In the genomic region with DNA sequence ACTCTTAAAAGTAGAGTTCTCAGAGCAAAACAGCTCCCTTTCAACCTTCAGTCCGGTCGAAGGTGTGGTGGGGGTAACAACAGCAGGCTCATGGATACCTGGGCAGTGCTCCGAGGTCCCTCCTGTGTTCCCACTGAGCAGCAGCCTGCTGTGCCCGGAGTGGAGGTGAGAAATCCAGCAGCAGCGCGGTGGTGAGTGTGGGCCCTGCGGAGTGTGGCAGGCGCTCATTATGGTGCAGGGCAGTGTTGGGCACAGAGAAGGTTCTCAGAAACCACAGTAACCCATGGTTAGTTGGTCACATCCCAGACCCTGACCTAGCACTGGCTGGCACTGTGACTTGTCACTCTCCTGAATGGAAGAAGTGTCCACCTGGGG, we compare ENCODE assay signal across 14 cellular contexts. TPM values are rescaled to one million over a fixed set of nuclear protein-coding genes. Genes with fewer than 3 reads are reported as not detected.
DNase-seq lines count a peak whose midpoint lies in the region; ATAC-seq and TF ChIP-seq lines count a peak whose summit lies in the region.
"Had no signal": no experiment of that assay in that cellular context is flagged by ENCODE, and none has a peak within 500 bp of the region (broad histone marks: within the 10 kb centered on the region; RNA-seq: fewer than 3 reads in every experiment).

No MANE protein-coding gene starts in this region.

- peaks cover 39% of the 10 kb centered on the region for H3K4me1 Mint-ChIP-seq in CD14-positive monocyte
- H3K4me1 Mint-ChIP-seq in activated T-helper 2 cell treated with anti-CD3 and anti-CD28 coated beads, Interferon-gamma antibody, Interleukin-2, Interleukin-4, amounts not matched to agents 10 μg/mL and 5 μg/mL and 100 μg/mL, durations not matched to agents 14 hours and 24 hours and 36 hours (ENCODE audit: low read depth): peaks cover 17% of the 10 kb centered on the region
- peaks cover 17 to 49% (median 41%) of the 10 kb centered on the region in 7 donors for H3K4me1 Mint-ChIP-seq in naive thymus-derived CD4-positive, alpha-beta T cell

- H3K27me3 ChIP-seq in naive thymus-derived CD4-positive, alpha-beta T cell (ENCODE audit: control insufficient read depth in 2 of 2, insufficient read depth in 2 of 2, low read length in 2 of 2): no peaks in the 10 kb centered on the region

- CTCF ChIA-PET in naive thymus-derived CD4-positive, alpha-beta T cell (lab: Charles Lee): no interaction called here

- H3K27me3 Mint-ChIP-seq in CD14-positive monocyte (ENCODE audit: low read depth in 3 of 3): peaks cover 0 to 3% (median 2%) of the 10 kb centered on the region in 3 donors
- no peaks in the 10 kb centered on the region for H3K27me3 Mint-ChIP-seq in activated T-helper 2 cell treated with anti-CD3 and anti-CD28 coated beads, Interferon-gamma antibody, Interleukin-2, Interleukin-4, amounts not matched to agents 10 μg/mL and 5 μg/mL and 100 μg/mL, durations not matched to agents 14 hours and 24 hours and 36 hours (ENCODE audit: low read depth)
- peaks cover 0 to 5% (median 0%) of the 10 kb centered on the region in 5 donors for H3K27me3 Mint-ChIP-seq in naive thymus-derived CD4-positive, alpha-beta T cell

- no peak overlapping the region for H3K27ac ChIP-seq in naive thymus-derived CD4-positive, alpha-beta T cell (ENCODE audit: low read depth, low read length)

- peak overlapping the region in 4 of 7 donors; percentile 19 to 75 (median 46) for H3K27ac Mint-ChIP-seq in CD14-positive monocyte
- H3K27ac Mint-ChIP-seq in activated T-helper 2 cell treated with anti-CD3 and anti-CD28 coated beads, Interferon-gamma antibody, Interleukin-2, Interleukin-4, amounts not matched to agents 10 μg/mL and 5 μg/mL and 100 μg/mL, durations not matched to agents 14 hours and 24 hours and 36 hours: peak overlapping the region; percentile 17
- H3K27ac Mint-ChIP-seq in naive thymus-derived CD4-positive, alpha-beta T cell: peak overlapping the region in 5 of 9 donors; percentile 5 to 66 (median 31)

- POLR2A ChIA-PET in naive thymus-derived CD4-positive, alpha-beta T cell (lab: Charles Lee): interaction anchor here (0.6 to 1.3 kb wide), 4 partner anchors 9 to 200 kb away, joined by 3 read pairs; no protein-coding TSS in a partner anchor

- peaks cover 20 to 37% of the 10 kb centered on the region in 2 donors for H3K36me3 Mint-ChIP-seq in CD14-positive monocyte
- H3K36me3 Mint-ChIP-seq in activated T-helper 2 cell treated with anti-CD3 and anti-CD28 coated beads, Interferon-gamma antibody, Interleukin-2, Interleukin-4, amounts not matched to agents 10 μg/mL and 5 μg/mL and 100 μg/mL, durations not matched to agents 14 hours and 24 hours and 36 hours (ENCODE audit: low read depth): peaks cover 75% of the 10 kb centered on the region
- peaks cover 0 to 23% (median 0%) of the 10 kb centered on the region in 5 donors for H3K36me3 Mint-ChIP-seq in naive thymus-derived CD4-positive, alpha-beta T cell

- H3K9me3 ChIP-seq in naive thymus-derived CD4-positive, alpha-beta T cell (ENCODE audit: control insufficient read depth in 2 of 3, low read length in 3 of 3): no peaks in the 10 kb centered on the region

- H3K4me3 Mint-ChIP-seq in CD14-positive monocyte: no peak overlapping the region
- no peak overlapping the region for H3K4me3 Mint-ChIP-seq in activated T-helper 2 cell treated with anti-CD3 and anti-CD28 coated beads, Interferon-gamma antibody, Interleukin-2, Interleukin-4, amounts not matched to agents 10 μg/mL and 5 μg/mL and 100 μg/mL, durations not matched to agents 14 hours and 24 hours and 36 hours (ENCODE audit: low read depth)
- no peak overlapping the region for H3K4me3 Mint-ChIP-seq in naive thymus-derived CD4-positive, alpha-beta T cell

- H3K9me3 Mint-ChIP-seq in CD14-positive monocyte: no peaks in the 10 kb centered on the region
- H3K9me3 Mint-ChIP-seq in activated T-helper 2 cell treated with anti-CD3 and anti-CD28 coated beads, Interferon-gamma antibody, Interleukin-2, Interleukin-4, amounts not matched to agents 10 μg/mL and 5 μg/mL and 100 μg/mL, durations not matched to agents 14 hours and 24 hours and 36 hours: no peaks in the 10 kb centered on the region
- H3K9me3 Mint-ChIP-seq in naive thymus-derived CD4-positive, alpha-beta T cell: peaks cover 0 to 12% (median 0%) of the 10 kb centered on the region in 11 donors

- intact Hi-C loops in CD14-positive monocyte (cut with micrococcal nuclease): loop anchor here in 1 of 2 donors (10.0 kb wide), 1 partner anchor 49 kb away; the partner anchor contains the start of genes PCYT2 and SIRT7
- intact Hi-C loops in activated T-helper 2 cell treated with anti-CD3 and anti-CD28 coated beads, Interferon-gamma antibody, Interleukin-2, Interleukin-4, amounts not matched to agents 10 μg/mL and 5 μg/mL and 100 μg/mL, durations not matched to agents 14 hours and 24 hours and 36 hours (cut with micrococcal nuclease): no loop called here
- intact Hi-C loops in naive thymus-derived CD4-positive, alpha-beta T cell (cut with micrococcal nuclease): loop anchor here in 1 of 2 donors (10.0 kb wide), 2 partner anchors 429 to 1411 kb away; no protein-coding TSS in a partner anchor

- H3K4me3 ChIP-seq in naive thymus-derived CD4-positive, alpha-beta T cell (ENCODE audit: low read length): no peak overlapping the region

- no peak for TF ChIP-seq CTCF in CD14-positive monocyte (IDR thresholded peaks at IDR 0.05)

- peaks cover 8 to 33% (median 12%) of the 10 kb centered on the region in 3 experiments for H3K36me3 ChIP-seq in naive thymus-derived CD4-positive, alpha-beta T cell (ENCODE audit: control insufficient read depth in 2 of 3, insufficient read depth in 3 of 3, low read length in 3 of 3)

- peaks cover 21 to 23% of the 10 kb centered on the region in 2 donors for H3K4me1 ChIP-seq in naive thymus-derived CD4-positive, alpha-beta T cell (ENCODE audit: control insufficient read depth in 2 of 2, insufficient read depth in 2 of 2, low read length in 2 of 2)

- DNase-seq in CD14-positive monocyte (ENCODE audit: low spot score): no peak
- peak; percentile 30 for DNase-seq in D341Med (ENCODE audit: low spot score)
- DNase-seq in activated T-helper 2 cell treated with anti-CD3 and anti-CD28 coated beads, Interferon-gamma antibody, Interleukin-2, Interleukin-4, amounts not matched to agents 10 μg/mL and 5 μg/mL and 100 μg/mL, durations not matched to agents 14 hours and 24 hours and 36 hours (ENCODE audit: low spot score): no peak
- no peak for DNase-seq in naive thymus-derived CD4-positive, alpha-beta T cell
- DNase-seq in EL: no peak
- DNase-seq in RKO (ENCODE audit: low spot score): no peak
- DNase-seq in activated effector memory CD4-positive, alpha-beta T cell treated with Interleukin-2 at 50 U/mL for 16 hours: no peak
- DNase-seq in hepatic stellate cell (ENCODE audit: low spot score): no peak
- DNase-seq: activated gamma-delta T cell, head of caudate nucleus, NCI-H1417 treated with DMSO at 0.1 percent for 48 hours, NCI-H226 had no signal

- ATAC-seq in naive thymus-derived CD4-positive, alpha-beta T cell: no peak
- ATAC-seq: naive thymus-derived CD8-positive, alpha-beta T cell had no signal

RNA-seq across cellular contexts. Expression of gene P4HB, which starts 5.0 kb away (rescaled TPM):
- polyA plus RNA-seq in CD14-positive monocyte: 100 to 1,000 TPM; 291 to 297 TPM
- total RNA-seq in activated T-helper 2 cell treated with anti-CD3 and anti-CD28 coated beads, Interferon-gamma antibody, Interleukin-2, Interleukin-4, amounts not matched to agents 10 μg/mL and 5 μg/mL and 100 μg/mL, durations not matched to agents 14 hours and 24 hours and 36 hours: 545 and 603 TPM in 2 replicates
- 100 to 1,000 TPM; 188 to 568 (median 304) TPM for total RNA-seq in naive thymus-derived CD4-positive, alpha-beta T cell
- polyA plus RNA-seq in naive thymus-derived CD4-positive, alpha-beta T cell: 100 to 1,000 TPM; 161 to 224 TPM

RNA-seq across cellular contexts. Expression of gene ARHGDIA, which starts 5.8 kb away (rescaled TPM):
- 10 to 100 TPM; 86.3 to 97.2 TPM for polyA plus RNA-seq in CD14-positive monocyte
- total RNA-seq in activated T-helper 2 cell treated with anti-CD3 and anti-CD28 coated beads, Interferon-gamma antibody, Interleukin-2, Interleukin-4, amounts not matched to agents 10 μg/mL and 5 μg/mL and 100 μg/mL, durations not matched to agents 14 hours and 24 hours and 36 hours: 713 and 715 TPM in 2 replicates
- 100 to 1,000 TPM; 308 to 671 (median 465) TPM for total RNA-seq in naive thymus-derived CD4-positive, alpha-beta T cell
- polyA plus RNA-seq in naive thymus-derived CD4-positive, alpha-beta T cell: 100 to 1,000 TPM in 1 of 2 donors, 10 to 100 TPM in 1; 66.5 to 140 TPM

RNA-seq across cellular contexts. Expression of gene ALYREF, which starts 26.0 kb away (rescaled TPM):
- polyA plus RNA-seq in CD14-positive monocyte: 10 to 100 TPM; 20.2 to 57.3 TPM
- total RNA-seq in activated T-helper 2 cell treated with anti-CD3 and anti-CD28 coated beads, Interferon-gamma antibody, Interleukin-2, Interleukin-4, amounts not matched to agents 10 μg/mL and 5 μg/mL and 100 μg/mL, durations not matched to agents 14 hours and 24 hours and 36 hours: 237 and 240 TPM in 2 replicates
- 100 to 1,000 TPM in 1 of 5 experiments, 10 to 100 TPM in 4; 38.3 to 159 (median 83.2) TPM for total RNA-seq in naive thymus-derived CD4-positive, alpha-beta T cell
- 10 to 100 TPM; 28.5 to 31.5 TPM for polyA plus RNA-seq in naive thymus-derived CD4-positive, alpha-beta T cell

RNA-seq across cellular contexts. Expression of gene ANAPC11, which starts 26.2 kb away (rescaled TPM):
- polyA plus RNA-seq in CD14-positive monocyte: 100 to 1,000 TPM; 397 to 512 TPM
- 108 and 119 TPM in 2 replicates for total RNA-seq in activated T-helper 2 cell treated with anti-CD3 and anti-CD28 coated beads, Interferon-gamma antibody, Interleukin-2, Interleukin-4, amounts not matched to agents 10 μg/mL and 5 μg/mL and 100 μg/mL, durations not matched to agents 14 hours and 24 hours and 36 hours
- total RNA-seq in naive thymus-derived CD4-positive, alpha-beta T cell: 100 to 1,000 TPM in 1 of 5 experiments, 10 to 100 TPM in 4; 30.8 to 106 (median 40.5) TPM
- 100 to 1,000 TPM; 245 to 278 TPM for polyA plus RNA-seq in naive thymus-derived CD4-positive, alpha-beta T cell

RNA-seq across cellular contexts. Expression of gene PPP1R27, which starts 30.5 kb away (rescaled TPM):
- polyA plus RNA-seq in CD14-positive monocyte: under 1 TPM; 0.22 to 0.33 TPM
- not detected in 2 replicates for total RNA-seq in activated T-helper 2 cell treated with anti-CD3 and anti-CD28 coated beads, Interferon-gamma antibody, Interleukin-2, Interleukin-4, amounts not matched to agents 10 μg/mL and 5 μg/mL and 100 μg/mL, durations not matched to agents 14 hours and 24 hours and 36 hours
- total RNA-seq in naive thymus-derived CD4-positive, alpha-beta T cell: not detected
- under 1 TPM in 1 of 2 donors, not detected in 1; 0.13 TPM for polyA plus RNA-seq in naive thymus-derived CD4-positive, alpha-beta T cell
- total RNA-seq: left colon; naive thymus-derived CD8-positive, alpha-beta T cell had no signal
